In the genomic region with DNA sequence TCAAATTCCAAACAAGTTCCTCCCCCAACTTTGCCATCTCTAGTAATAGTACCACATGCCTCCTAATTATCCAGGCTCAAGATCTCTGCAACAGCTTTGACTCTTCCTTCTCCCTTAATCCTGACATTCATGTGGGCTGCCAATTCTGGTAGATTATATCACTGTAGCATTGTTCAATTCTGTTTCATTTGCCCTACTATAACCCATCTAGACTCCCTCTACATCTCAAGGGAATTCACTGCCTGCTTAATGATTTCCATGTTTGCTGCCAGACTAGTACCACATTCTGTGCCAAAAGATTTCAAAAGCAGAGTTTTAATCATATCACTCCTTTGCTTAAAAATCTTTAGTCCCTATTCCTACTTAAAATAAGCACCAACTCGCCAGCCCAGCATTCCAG, we compare ENCODE assay signal across 23 cellular contexts. TPM values are rescaled to one million over a fixed set of nuclear protein-coding genes. Genes with fewer than 3 reads are reported as not detected.
DNase-seq lines count a peak whose midpoint lies in the region; ATAC-seq and TF ChIP-seq lines count a peak whose summit lies in the region.
"Had no signal": no experiment of that assay in that cellular context is flagged by ENCODE, and none has a peak within 500 bp of the region (broad histone marks: within the 10 kb centered on the region; RNA-seq: fewer than 3 reads in every experiment).

No MANE protein-coding gene starts in this region.

- no peak overlapping the region for H3K27ac ChIP-seq in coronary artery
- H3K27ac ChIP-seq: ascending aorta, hepatocyte, KMS-11, sigmoid colon had no signal

- peak; percentile 70 for ATAC-seq in omental fat pad (ENCODE audit: low FRiP score)
- ATAC-seq: activated T-cell treated with anti-CD3 and anti-CD28 coated beads, Interleukin-2, amount 50 U/mL, for 4 hours; effector memory CD8-positive, alpha-beta T cell; stimulated activated naive B cell treated with anti-CD40 and anti-IgM and Interleukin-4, amounts not matched to agents 10 μg/mL and 1 μg/mL and 100 μg/mL, for 72 hours had no signal

- TF ChIP-seq CTCF in AG09309 (IDR thresholded peaks at IDR 0.05; ENCODE audit: control insufficient read depth, insufficient read depth, low read depth, low read length, missing control alignments) (no peak), cardiac fibroblast (IDR thresholded peaks at IDR 0.05; ENCODE audit: low read depth, low read length) (no peak), omental fat pad (IDR thresholded peaks at IDR 0.05) (no peak), coronary artery (IDR thresholded peaks at IDR 0.05) (no peak)

- no peak overlapping the region for H3K4me3 ChIP-seq in AG09309 (ENCODE audit: control insufficient read depth, low read depth, low read length)
- no peak overlapping the region for H3K4me3 ChIP-seq in cardiac fibroblast (replicated peaks in 1 of 2; ENCODE audit: low read depth in 2 of 2, low read length in 2 of 2)
- no peak overlapping the region for H3K4me3 ChIP-seq in coronary artery
- H3K4me3 ChIP-seq: ascending aorta, hepatocyte, lung, sigmoid colon had no signal

- peak; percentile 73 for DNase-seq in AG09309 (ENCODE audit: low read depth)
- DNase-seq in GM03348 (ENCODE audit: low spot score), result peak; percentile 74
- DNase-seq in cardiac fibroblast (ENCODE audit: low read depth in 2 of 2), result peak; percentile 62 to 83
- no peak for DNase-seq in omental fat pad (ENCODE audit: low spot score)
- no peak for DNase-seq in activated CD4-positive, alpha-beta T cell treated with anti-CD3 and anti-CD28 coated beads for 1 hour
- DNase-seq in HCEC 1CT, result no peak
- DNase-seq in coronary artery (ENCODE audit: low spot score), result no peak
- DNase-seq: activated CD4-positive, CD25-positive, alpha-beta regulatory T cell; activated naive CD4-positive, alpha-beta T cell treated with anti-CD3 and anti-CD28 coated beads for 36 hours; activated T-cell treated with anti-CD3 and anti-CD28 coated beads, Interleukin-2, amount 50 U/mL, for 4 hours; effector memory CD8-positive, alpha-beta T cell; islet precursor cell; MV-4-11; NCI-H1694 treated with DMSO at 0.1 percent for 48 hours; RPMI8226; sigmoid colon; stimulated activated CD4-positive, alpha-beta T cell treated with anti-CD3 and anti-CD28 coated beads, Interleukin-1b, Interleukin-23, amount 100 ng/mL, for 48 hours; stimulated activated naive B cell treated with anti-CD40 and anti-IgM and Interleukin-4, amounts not matched to agents 10 μg/mL and 1 μg/mL and 100 μg/mL, for 72 hours; T1000 had no signal

RNA-seq across cellular contexts. Expression of gene PPIB, which starts 34.6 kb away (rescaled TPM):
- 100 to 1,000 TPM; 244 to 431 (median 373) TPM for total RNA-seq in omental fat pad

RNA-seq across cellular contexts. Expression of gene SNX22, which starts 45.9 kb away (rescaled TPM):
- 1 to 10 TPM in 2 of 4 donors, under 1 TPM in 1, not detected in 1; 0.38 to 2.6 (median 1.2) TPM for total RNA-seq in omental fat pad

Comparison
In these comparisons a context has a peak if more than half of its experiments do, and no peak if none do; other contexts are left out.
1. DNase-seq: peak in AG09309 (single experiment), GM03348 (single experiment) and cardiac fibroblast (2 of 2); none in omental fat pad (single experiment), activated CD4-positive, alpha-beta T cell treated with anti-CD3 and anti-CD28 coated beads for 1 hour (single experiment), HCEC 1CT (single experiment) and coronary artery (single experiment).